ENCODE assay signal across 29 cellular contexts in the genomic region with DNA sequence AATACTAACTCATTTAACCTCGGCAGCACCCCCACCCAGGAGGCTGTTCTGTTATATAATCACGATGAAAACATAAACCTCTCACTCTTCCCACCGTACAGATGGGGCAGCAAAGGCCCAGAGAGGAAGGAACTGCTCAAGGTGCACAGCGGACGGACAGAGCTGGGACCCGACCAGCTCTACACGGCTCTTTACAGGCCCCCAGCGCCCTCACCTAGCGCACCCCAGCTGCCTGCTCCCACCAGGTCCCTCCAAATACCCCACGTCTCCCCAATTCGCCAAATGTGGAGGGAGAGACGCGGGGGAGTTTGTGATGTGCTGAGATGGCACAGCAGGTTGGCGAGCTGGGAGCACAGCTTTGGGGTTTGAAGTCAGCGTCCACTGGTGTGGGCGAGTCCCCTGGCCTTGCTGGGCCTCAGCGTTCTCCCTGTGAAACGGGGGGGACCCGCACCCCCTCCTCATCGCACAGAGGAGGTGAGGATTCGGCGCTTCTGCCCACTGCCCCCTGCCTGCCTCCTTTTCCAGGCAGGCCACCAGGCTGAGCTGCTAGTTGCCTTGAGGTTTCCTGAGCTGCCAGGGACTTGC. TPM values are rescaled to one million over a fixed set of nuclear protein-coding genes. Genes with fewer than 3 reads are reported as not detected.
DNase-seq lines count a peak whose midpoint lies in the region; ATAC-seq, FAIRE-seq and TF ChIP-seq lines count a peak whose summit lies in the region.
"Had no signal": no experiment of that assay in that cellular context is flagged by ENCODE, and none has a peak within 500 bp of the region (broad histone marks: within the 10 kb centered on the region; RNA-seq: fewer than 3 reads in every experiment).

No MANE protein-coding gene starts in this region.

- no peaks in the 10 kb centered on the region for H3K9me3 Mint-ChIP-seq in naive B cell
- H3K9me3 Mint-ChIP-seq: activated naive CD4-positive, alpha-beta T cell treated with anti-CD3 and anti-CD28 coated beads for 36 hours; activated T-cell treated with anti-CD3 and anti-CD28 coated beads, Interleukin-2, amount 50 U/mL, for 4 hours; naive thymus-derived CD8-positive, alpha-beta T cell; stimulated activated effector memory CD8-positive, alpha-beta T cell treated with anti-CD3 and anti-CD28 coated beads, Interleukin-12 subunit alpha, Interleukin-12 subunit beta, amount 100 ng/mL, for 72 hours had no signal

- CTCF ChIA-PET in H1 (lab: Charles Lee; ENCODE audit: partially characterized antibody), result interaction anchor here (0.7 to 1.2 kb wide), 5 partner anchors 13 to 1875 kb away, joined by 3 to 6 read pairs (median 3); no protein-coding TSS in a partner anchor

- H2AFZ ChIP-seq in H1 (ENCODE audit: low read length), result no peak overlapping the region

- peak overlapping the region; percentile 66; the same call in 1 of the 2 replicates for H2BK5ac ChIP-seq in H1 (ENCODE audit: low read depth, low read length)

- peak overlapping the region in 5 of 6 donors; percentile 41 to 90 (median 66) for H3K27ac Mint-ChIP-seq in naive B cell
- H3K27ac Mint-ChIP-seq: activated naive CD4-positive, alpha-beta T cell treated with anti-CD3 and anti-CD28 coated beads for 36 hours; stimulated activated effector memory CD8-positive, alpha-beta T cell treated with anti-CD3 and anti-CD28 coated beads, Interleukin-12 subunit alpha, Interleukin-12 subunit beta, amount 100 ng/mL, for 72 hours; T-helper 17 cell had no signal

- H4K8ac ChIP-seq in H1 (ENCODE audit: extremely low read depth, insufficient read depth, low read length), result 0 out of 2 replicates have a peak overlapping the region, but pooled peaks have one; percentile 42

- 74 to 78% (median 78%) methylated on average over 21 to 22 of the region's 22 CpGs for WGBS in heart left ventricle, 4 donors
- WGBS in H1 (ENCODE audit: extremely low coverage in 1 of 2, insufficient coverage in 1 of 2, insufficient read length in 1 of 2, insufficient replicate concordance in 2 of 2, low coverage in 1 of 2, low lambda C conversion rate in 2 of 2, missing lambda C conversion rate in 1 of 2), 2 experiments, result 82% methylated on average over 16 of the region's 22 CpGs; no CpG with 5 or more reads in 1 of the 2 experiments

- H4K5ac ChIP-seq in H1 (ENCODE audit: insufficient read length, low read depth, low read length), result no peak overlapping the region

- TF ChIP-seq POLR2A in heart left ventricle (IDR thresholded peaks at IDR 0.05) (no peak), H1 (IDR thresholded peaks at IDR 0.05; ENCODE audit: control extremely low read depth in 1 of 2, low read depth in 2 of 2, low read length in 2 of 2) (no peak)

- H3K4ac ChIP-seq in H1 (replicated peaks; ENCODE audit: insufficient read length, low read depth, low read length), result no peak overlapping the region

- H3K4me2 ChIP-seq in H1 (ENCODE audit: insufficient read depth in 1 of 2, low read depth in 2 of 2, low read length in 2 of 2), result no peak overlapping the region

- H3K4me3 ChIP-seq in heart left ventricle (peak overlapping the region in 6 of 12 donors; percentile 24 to 43 (median 36)), H1 (ENCODE audit: extremely low read depth in 1 of 4, insufficient read depth in 2 of 4, low read depth in 3 of 4, low read length in 4 of 4) (no peak overlapping the region), subcutaneous abdominal adipose tissue (ENCODE audit: low read depth in 1 of 5, low read length in 5 of 5) (peak overlapping the region in 1 of 5 donors; percentile 6)
- H3K4me3 ChIP-seq: ovary, tibial artery had no signal

- no peak overlapping the region for H2BK20ac ChIP-seq in H1 (ENCODE audit: low read length)

- TF ChIP-seq EP300 in H1 (IDR thresholded peaks at IDR 0.05; ENCODE audit: borderline replicate concordance in 1 of 2, low read depth in 2 of 2, low read length in 2 of 2), result no peak

- no peak overlapping the region for H3K14ac ChIP-seq in H1 (ENCODE audit: insufficient read length)

- H3K9me3 ChIP-seq in heart left ventricle (no peaks in the 10 kb centered on the region), H1 (ENCODE audit: insufficient read depth in 2 of 2, low read depth in 1 of 2, low read length in 1 of 2) (no peaks in the 10 kb centered on the region), subcutaneous abdominal adipose tissue (ENCODE audit: control insufficient read depth in 5 of 5, low read length in 5 of 5) (no peaks in the 10 kb centered on the region)
- H3K9me3 ChIP-seq: BE2C, ovary, tibial artery had no signal

- no peak overlapping the region; the same call in 1 of the 2 replicates for H3K18ac ChIP-seq in H1 (ENCODE audit: extremely low read depth, low read length)

- no peaks in the 10 kb centered on the region for H4K20me1 ChIP-seq in H1 (replicated peaks in 1 of 2; ENCODE audit: control insufficient read depth in 1 of 2, insufficient read depth in 2 of 2, low read length in 2 of 2)

- no peaks in the 10 kb centered on the region for H3K36me3 ChIP-seq in heart left ventricle
- H3K36me3 ChIP-seq in H1 (ENCODE audit: control insufficient read depth in 2 of 4, insufficient read depth in 4 of 4, low read length in 3 of 4), result no peaks in the 10 kb centered on the region
- H3K36me3 ChIP-seq in subcutaneous abdominal adipose tissue (ENCODE audit: control insufficient read depth in 5 of 5, insufficient read depth in 5 of 5, low read length in 5 of 5), result peaks cover 0 to 3% (median 0%) of the 10 kb centered on the region in 5 donors
- H3K36me3 ChIP-seq: BE2C, ovary, tibial artery had no signal

- H3K23me2 ChIP-seq in H1 (ENCODE audit: low read depth, low read length), result no peaks in the 10 kb centered on the region

- ATAC-seq in heart left ventricle (peak in 1 of 4 donors; percentile 3), Right ventricle myocardium inferior (no peak), naive B cell (ENCODE audit: low read depth in 2 of 2) (no peak)
- ATAC-seq: activated T-cell treated with anti-CD3 and anti-CD28 coated beads, Interleukin-2, amount 50 U/mL, for 4 hours; naive thymus-derived CD8-positive, alpha-beta T cell; T-helper 17 cell had no signal

- no peak overlapping the region for H3K56ac ChIP-seq in H1 (replicated peaks; ENCODE audit: insufficient read length, low read depth, low read length)

- H2BK15ac ChIP-seq in H1 (ENCODE audit: low read length), result peak overlapping the region; percentile 61; the same call in 1 of the 2 replicates

- no peak overlapping the region for H3K9ac ChIP-seq in H1 (replicated peaks in 1 of 4; ENCODE audit: extremely low read depth in 1 of 4, low read depth in 3 of 4, low read length in 3 of 4)
- H3K9ac ChIP-seq in subcutaneous abdominal adipose tissue (ENCODE audit: low read length in 5 of 5), result no peak overlapping the region

- no peak overlapping the region for H3K23ac ChIP-seq in H1 (ENCODE audit: insufficient read length)

- no peak for TF ChIP-seq RAD21 in H1 (IDR thresholded peaks at IDR 0.05 in 1 of 2, conservative IDR thresholded peaks at IDR 0.05 in 1 of 2; ENCODE audit: low read depth in 2 of 2, low read length in 2 of 2)

- no peaks in the 10 kb centered on the region for H3K36me3 Mint-ChIP-seq in naive B cell
- H3K36me3 Mint-ChIP-seq: naive thymus-derived CD8-positive, alpha-beta T cell; stimulated activated effector memory CD8-positive, alpha-beta T cell treated with anti-CD3 and anti-CD28 coated beads, Interleukin-12 subunit alpha, Interleukin-12 subunit beta, amount 100 ng/mL, for 72 hours had no signal

- H3K27ac ChIP-seq in heart left ventricle, result peak overlapping the region; percentile 42 to 90 (median 75)
- no peak overlapping the region for H3K27ac ChIP-seq in H1 (ENCODE audit: low read depth, low read length)
- H3K27ac ChIP-seq in subcutaneous abdominal adipose tissue (ENCODE audit: low read depth, low read length), result peak overlapping the region; percentile 60
- H3K27ac ChIP-seq: ovary, tibial artery had no signal

- peak overlapping the region; percentile 90; the same call in 1 of the 2 replicates for H2BK12ac ChIP-seq in H1 (ENCODE audit: low read depth, low read length)

- H3K4me1 ChIP-seq in heart left ventricle (peaks cover 10 to 73% (median 53%) of the 10 kb centered on the region in 12 donors), H1 (replicated peaks in 1 of 4; ENCODE audit: control insufficient read depth in 3 of 4, insufficient read depth in 4 of 4, low read length in 3 of 4) (peaks cover 0 to 35% (median 16%) of the 10 kb centered on the region in 4 experiments; a peak in 5 of 7 replicates), subcutaneous abdominal adipose tissue (ENCODE audit: control insufficient read depth in 5 of 5, insufficient read depth in 5 of 5, low read length in 5 of 5) (peaks cover 7 to 56% (median 44%) of the 10 kb centered on the region in 5 donors)

- no peak overlapping the region for H2AK5ac ChIP-seq in H1 (ENCODE audit: low read depth, low read length)

- H3K4me1 Mint-ChIP-seq in naive B cell, result peaks cover 39 to 65% (median 53%) of the 10 kb centered on the region in 3 donors
- H3K4me1 Mint-ChIP-seq: stimulated activated effector memory CD8-positive, alpha-beta T cell treated with anti-CD3 and anti-CD28 coated beads, Interleukin-12 subunit alpha, Interleukin-12 subunit beta, amount 100 ng/mL, for 72 hours had no signal

- intact Hi-C loops in heart left ventricle (cut with DNase I), result loop anchor here in 4 of 10 donors (1.0 to 5.0 kb wide), 3 partner anchors 16 to 36 kb away; no protein-coding TSS in a partner anchor
- intact Hi-C loops in Right ventricle myocardium inferior (cut with DNase I), result loop anchor here (2.0 kb wide), 1 partner anchor 16 kb away; no protein-coding TSS in a partner anchor

- TF ChIP-seq CTCF in heart left ventricle (IDR thresholded peaks at IDR 0.05), result no peak
- no peak for TF ChIP-seq CTCF in H1 (IDR thresholded peaks at IDR 0.05; ENCODE audit: control extremely low read depth in 1 of 3, insufficient read depth in 1 of 3, low read depth in 1 of 3, low read length in 3 of 3)

- no peaks in the 10 kb centered on the region for H3K27me3 Mint-ChIP-seq in naive B cell

- FAIRE-seq in H1 (lab: Jason Lieb, UNC), result no peak
- FAIRE-seq: frontal cortex had no signal

- H4K91ac ChIP-seq in H1 (replicated peaks; ENCODE audit: insufficient read length, low read length), result peak overlapping the region; percentile 91

- H2BK120ac ChIP-seq in H1 (replicated peaks; ENCODE audit: low read depth, low read length), result no peak overlapping the region

- H3K27me3 ChIP-seq in heart left ventricle, result peaks cover 0 to 3% (median 0%) of the 10 kb centered on the region in 9 donors
- no peaks in the 10 kb centered on the region for H3K27me3 ChIP-seq in H1 (replicated peaks in 1 of 4; ENCODE audit: control insufficient read depth in 3 of 4, extremely low read depth in 1 of 4, insufficient read depth in 3 of 4, low read length in 3 of 4)
- peaks cover 0 to 6% (median 0%) of the 10 kb centered on the region in 5 donors for H3K27me3 ChIP-seq in subcutaneous abdominal adipose tissue (ENCODE audit: control insufficient read depth in 5 of 5, insufficient read depth in 4 of 5, low read length in 5 of 5)
- H3K27me3 ChIP-seq: ovary had no signal

- H3K79me2 ChIP-seq in H1 (ENCODE audit: control insufficient read depth in 1 of 2, insufficient read depth in 2 of 2, low read length in 2 of 2), result no peaks in the 10 kb centered on the region

- peak overlapping the region in 5 of 8 donors; percentile 6 to 75 (median 62) for H3K4me3 Mint-ChIP-seq in naive B cell
- H3K4me3 Mint-ChIP-seq: activated naive CD4-positive, alpha-beta T cell treated with anti-CD3 and anti-CD28 coated beads for 36 hours; activated T-cell treated with anti-CD3 and anti-CD28 coated beads, Interleukin-2, amount 50 U/mL, for 4 hours; naive thymus-derived CD8-positive, alpha-beta T cell; stimulated activated effector memory CD8-positive, alpha-beta T cell treated with anti-CD3 and anti-CD28 coated beads, Interleukin-12 subunit alpha, Interleukin-12 subunit beta, amount 100 ng/mL, for 72 hours; T-helper 17 cell had no signal

- DNase-seq in heart left ventricle, result no peak
- DNase-seq in Right ventricle myocardium inferior (ENCODE audit: missing footprints), result no peak
- DNase-seq in H1 (ENCODE audit: low read depth in 1 of 2, low spot score in 2 of 2), result no peak
- DNase-seq in naive B cell, result no peak
- DNase-seq in NCI-H187 treated with DMSO at 0.1 percent for 48 hours (lab: John Stamatoyannopoulos, UW), result no peak
- no peak for DNase-seq in NCI-H2081 (lab: John Stamatoyannopoulos, UW)
- no peak for DNase-seq in NCI-H1694 treated with DMSO at 0.1 percent for 48 hours (lab: John Stamatoyannopoulos, UW)
- DNase-seq: 8988T; activated CD4-positive, alpha-beta T cell treated with anti-CD3 and anti-CD28 coated beads for 4 hours; activated naive CD4-positive, alpha-beta T cell treated with anti-CD3 and anti-CD28 coated beads for 36 hours; activated T-cell treated with anti-CD3 and anti-CD28 coated beads, Interleukin-2, amount 50 U/mL, for 4 hours; anterior cingulate cortex; COR-L47; DMS79; kidney glomerular epithelial cell; naive thymus-derived CD8-positive, alpha-beta T cell; NCI-H1092 treated with DMSO at 0.1 percent for 48 hours; NCI-H2081 treated with DMSO at 0.1 percent for 48 hours; stimulated activated CD4-positive, alpha-beta T cell treated with anti-CD3 and anti-CD28 coated beads, Interleukin-2, amount 100 ng/mL, for 24 hours; T-helper 17 cell had no signal

- H3K79me1 ChIP-seq in H1 (ENCODE audit: low read depth, low read length), result no peaks in the 10 kb centered on the region

- POLR2A ChIA-PET in H1 (lab: Charles Lee; ENCODE audit: partially characterized antibody), result no interaction called here

RNA-seq across cellular contexts. Expression of a gene that starts 54.1 kb away (rescaled TPM):
- total RNA-seq in heart left ventricle, result 10 to 100 TPM in 2 of 9 donors, 1 to 10 TPM in 7; 5.0 to 12.0 (median 5.8) TPM
- 10 to 100 TPM in 1 of 2 donors, 1 to 10 TPM in 1; 5.5 to 11.1 TPM for polyA plus RNA-seq in heart left ventricle
- total RNA-seq in Right ventricle myocardium inferior, result 11.1 TPM
- total RNA-seq in H1 (2021; fragmentation: NEBNext Ultra II Directional; extraction: Animal tissue kit (Norgen Biotek cat#: 25700)), result 1.3 and 2.7 TPM in 2 replicates
- polyA plus RNA-seq in H1 (2011; rRNA removed), result 0.51 and 1.5 TPM in 2 replicates
- 0.62 TPM for polyA plus RNA-seq in H1 (2011; cell fraction: cytosol; rRNA removed)
- 3.9 TPM for polyA plus RNA-seq in H1 (2011; cell fraction: nucleus; rRNA removed)
- polyA plus RNA-seq in H1 (2012, experiment 1 of 2), result 0.99 to 1.7 TPM (median 1.2 TPM) in 4 replicates
- 1.1 TPM for polyA plus RNA-seq in H1 (2012, experiment 2 of 2)
- polyA plus RNA-seq in H1 (2013, experiment 1 of 2), result 1.6 TPM
- 1.2 TPM for polyA plus RNA-seq in H1 (2013, experiment 2 of 2)
- 0.59 and 0.66 TPM in 2 replicates for polyA minus RNA-seq in H1 (2011; rRNA and poly(A)+ RNA removed)
- polyA minus RNA-seq in H1 (2011; cell fraction: cytosol; rRNA and poly(A)+ RNA removed), result 2.9 TPM
- 2.1 TPM for polyA minus RNA-seq in H1 (2011; cell fraction: nucleus; rRNA and poly(A)+ RNA removed)
- polyA plus RNA-seq in naive B cell (ENCODE audit: low read depth in 6 of 6), result 10 to 100 TPM in 3 of 6 donors, 1 to 10 TPM in 2, under 1 TPM in 1; 0.14 to 19.0 (median 10.0) TPM
- total RNA-seq: activated CD8-positive, alpha-beta memory T cell treated with anti-CD3 and anti-CD28 coated beads for 36 hours; activated naive CD4-positive, alpha-beta T cell treated with anti-CD3 and anti-CD28 coated beads for 36 hours; SK-MEL-5 had no signal

RNA-seq across cellular contexts. Expression of a gene that starts 56.5 kb away (rescaled TPM):
- total RNA-seq in heart left ventricle (not detected), Right ventricle myocardium inferior (not detected)
- polyA plus RNA-seq in heart left ventricle (not detected), H1 (2011; rRNA removed) (not detected in 2 replicates), naive B cell (ENCODE audit: low read depth in 6 of 6) (not detected)
- not detected in 2 replicates for total RNA-seq in H1 (2021; fragmentation: NEBNext Ultra II Directional; extraction: Animal tissue kit (Norgen Biotek cat#: 25700))
- polyA plus RNA-seq in H1 (2011; cell fraction: cytosol; rRNA removed), result not detected
- 0.20 TPM for polyA plus RNA-seq in H1 (2011; cell fraction: nucleus; rRNA removed)
- polyA plus RNA-seq in H1 (2012, experiment 1 of 2), result 0.17 TPM in 1 of 4 replicates, not detected in the others
- not detected for polyA plus RNA-seq in H1 (2012, experiment 2 of 2)
- polyA plus RNA-seq in H1 (2013, experiment 1 of 2), result not detected
- not detected for polyA plus RNA-seq in H1 (2013, experiment 2 of 2)
- polyA minus RNA-seq in H1 (2011; rRNA and poly(A)+ RNA removed), result not detected in 2 replicates
- not detected for polyA minus RNA-seq in H1 (2011; cell fraction: cytosol; rRNA and poly(A)+ RNA removed)
- not detected for polyA minus RNA-seq in H1 (2011; cell fraction: nucleus; rRNA and poly(A)+ RNA removed)
- total RNA-seq: activated CD8-positive, alpha-beta memory T cell treated with anti-CD3 and anti-CD28 coated beads for 36 hours; activated naive CD4-positive, alpha-beta T cell treated with anti-CD3 and anti-CD28 coated beads for 36 hours; activated T-cell treated with anti-CD3 and anti-CD28 coated beads, Interleukin-2, amount 50 U/mL, for 4 hours; epithelial cell of proximal tubule; frontal cortex; naive thymus-derived CD8-positive, alpha-beta T cell; ovary; SK-MEL-5; T-helper 17 cell had no signal
- polyA plus RNA-seq: naive thymus-derived CD8-positive, alpha-beta T cell had no signal
